22 cellular contexts compared by ENCODE assay signal in the genomic region with DNA sequence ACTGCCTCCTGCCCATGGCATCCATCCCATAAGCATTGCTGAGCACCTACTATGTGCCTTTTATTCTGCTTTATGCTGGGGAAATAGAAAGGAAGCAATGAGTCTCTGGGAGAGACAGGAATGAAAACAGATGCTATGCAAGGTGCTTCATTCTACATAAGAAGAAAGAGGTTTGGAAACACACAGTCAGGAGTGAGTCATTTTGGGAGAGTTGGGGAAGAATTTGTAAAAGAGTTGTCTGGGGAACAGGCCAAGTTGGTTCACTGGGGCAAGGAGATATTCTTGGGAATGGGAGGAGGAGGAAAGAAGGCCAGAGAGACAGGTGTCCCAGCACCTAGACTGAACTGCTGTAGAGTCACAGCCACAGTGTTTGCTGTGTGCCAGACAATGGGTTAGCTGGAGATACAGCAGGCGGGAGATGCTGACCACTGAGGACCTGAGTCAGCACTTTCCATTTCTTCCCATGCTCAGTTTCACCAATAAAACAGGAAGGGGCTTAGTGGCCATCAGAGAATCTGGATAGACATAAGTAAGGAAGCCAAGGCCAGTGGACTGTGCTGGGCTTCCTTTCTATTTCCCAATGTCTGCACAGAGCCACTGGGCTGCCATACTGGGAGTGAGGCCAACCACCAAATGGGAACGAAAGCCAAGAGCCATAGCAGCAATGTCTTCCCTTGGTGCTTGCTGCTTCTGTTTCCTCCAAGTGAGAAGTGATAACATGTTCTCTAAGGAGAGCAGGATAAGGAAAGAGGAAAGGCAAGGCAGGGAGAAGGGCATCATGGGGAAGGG.
DNase-seq lines count a peak whose midpoint lies in the region; ATAC-seq, FAIRE-seq and TF ChIP-seq lines count a peak whose summit lies in the region.
"Had no signal": no experiment of that assay in that cellular context is flagged by ENCODE, and none has a peak within 500 bp of the region (broad histone marks: within the 10 kb centered on the region; RNA-seq: fewer than 3 reads in every experiment).

No MANE protein-coding gene starts in this region.

- H4K91ac ChIP-seq in IMR-90 (ENCODE audit: insufficient read depth, low read depth, low read length): peak overlapping the region; percentile 23; the same call in 1 of the 2 replicates

- TF ChIP-seq EP300 in K562 (IDR thresholded peaks at IDR 0.05; ENCODE audit: low read length): no peak

- H4K5ac ChIP-seq in IMR-90 (ENCODE audit: low read depth, low read length): no peak overlapping the region

- no peak overlapping the region for H2BK120ac ChIP-seq in IMR-90 (ENCODE audit: low read depth, low read length)

- no peaks in the 10 kb centered on the region for H3K36me3 ChIP-seq in IMR-90 (ENCODE audit: control insufficient read depth, insufficient read depth, low read length)
- no peaks in the 10 kb centered on the region for H3K36me3 ChIP-seq in K562 (ENCODE audit: control insufficient read depth, insufficient read depth, low read length)
- H3K36me3 ChIP-seq: cardiac muscle cell, heart left ventricle had no signal

- no peak overlapping the region for H3K4me3 ChIP-seq in AG10803 (ENCODE audit: low read length)
- no peak overlapping the region for H3K4me3 ChIP-seq in IMR-90 (ENCODE audit: insufficient read depth, low read depth, low read length)
- no peak overlapping the region for H3K4me3 ChIP-seq in K562
- H3K4me3 ChIP-seq: cardiac muscle cell, heart left ventricle, skin epidermis had no signal

- H4K20me1 ChIP-seq in IMR-90 (ENCODE audit: insufficient read depth, low read length) (no peaks in the 10 kb centered on the region), K562 (replicated peaks; ENCODE audit: control insufficient read depth, insufficient read depth, low read length) (no peaks in the 10 kb centered on the region)

- no peak overlapping the region for H3K56ac ChIP-seq in IMR-90 (ENCODE audit: extremely low read depth, insufficient read depth, low read length)

- CTCF ChIA-PET in IMR-90 (lab: Yijun Ruan, JAX): no interaction called here
- CTCF ChIA-PET in K562 (lab: Yijun Ruan, JAX; ENCODE audit: low intra/inter-chr PET ratio): no interaction called here

- intact Hi-C loops in IMR-90 (cut with micrococcal nuclease) (no loop called here), K562 (cut with micrococcal nuclease) (no loop called here)

- FAIRE-seq in K562 (lab: Jason Lieb, UNC): no peak
- FAIRE-seq: GM12892, HTR-8/SVneo, islet of Langerhans had no signal

- 0 out of 2 replicates have a peak overlapping the region, but pooled peaks have one; percentile 4 for H3K4ac ChIP-seq in IMR-90 (ENCODE audit: low read depth, low read length)

- no peak overlapping the region for H2AK9ac ChIP-seq in IMR-90 (replicated peaks; ENCODE audit: low read depth, low read length, poor library complexity)

- BruUV-seq in IMR-90 (replicated peaks; lab: Mats Ljungman, UMichigan): no TSS peak
- no TSS peak for BruUV-seq in K562 (replicated peaks; lab: Mats Ljungman, UMichigan)

- H2AK5ac ChIP-seq in IMR-90 (ENCODE audit: low read depth, low read length): peak overlapping the region; percentile 48; the same call in 1 of the 2 replicates

- ATAC-seq in IMR-90 (ENCODE audit: low read depth): peak; percentile 64
- ATAC-seq in K562: no peak
- no peak for ATAC-seq in HG03460 (IDR thresholded peaks at IDR 0.05; ENCODE audit: unreplicated experiment)
- ATAC-seq in HG03095 (IDR thresholded peaks at IDR 0.05; ENCODE audit: unreplicated experiment): no peak
- ATAC-seq: activated naive CD4-positive, alpha-beta T cell treated with anti-CD3 and anti-CD28 coated beads, Interleukin-2, amount 50 U/mL, for 72 hours; activated T-cell treated with anti-CD3 and anti-CD28 coated beads, Interleukin-2, amount 50 U/mL, for 72 hours had no signal

- no peaks in the 10 kb centered on the region for H3K79me2 ChIP-seq in K562 (ENCODE audit: control insufficient read depth, insufficient read depth, low read length)

- dilution Hi-C loops in IMR-90 (cut with HindIII; ENCODE audit: low sequenced_read_pairs, unreplicated experiment): no loop called here

- H3K27ac ChIP-seq in IMR-90 (ENCODE audit: insufficient read depth, low read length) (no peak overlapping the region), K562 (ENCODE audit: extremely low read depth, low read depth, low read length) (no peak overlapping the region)
- H3K27ac ChIP-seq: cardiac muscle cell, epithelial cell of prostate, heart left ventricle had no signal

- no peak for TF ChIP-seq POLR2A in IMR-90 (IDR thresholded peaks at IDR 0.05; ENCODE audit: low read depth, low read length)
- TF ChIP-seq POLR2A in K562 (conservative IDR thresholded peaks at IDR 0.05): no peak

- no peak overlapping the region for H3K23ac ChIP-seq in IMR-90 (ENCODE audit: low read depth, low read length)

- H3K14ac ChIP-seq in IMR-90 (replicated peaks; ENCODE audit: low read depth, low read length): no peak overlapping the region

- no peak overlapping the region for H2BK5ac ChIP-seq in IMR-90 (ENCODE audit: low read depth, low read length, poor library complexity, severe bottlenecking)

- WGBS in IMR-90 (ENCODE audit: extremely low coverage in 2 of 2, insufficient read length in 1 of 2), 2 experiments: no CpG with 5 or more reads among the region's 2 CpGs
- 0% methylated on average over 2 of the region's 2 CpGs for WGBS in K562 (ENCODE audit: insufficient coverage, low coverage, missing lambda C conversion rate)

- H2AFZ ChIP-seq in IMR-90 (replicated peaks; ENCODE audit: low read length, poor library complexity): no peak overlapping the region
- no peak overlapping the region for H2AFZ ChIP-seq in K562 (ENCODE audit: low read depth, low read length)

- TF ChIP-seq RAD21 in IMR-90 (IDR thresholded peaks at IDR 0.05; ENCODE audit: low read length) (no peak), K562 (CRISPR knock-in tag; conservative IDR thresholded peaks at IDR 0.05 in 1 of 2, IDR thresholded peaks at IDR 0.05 in 1 of 2) (no peak)

- H3K9ac ChIP-seq in IMR-90 (ENCODE audit: low read depth, low read length): no peak overlapping the region
- H3K9ac ChIP-seq in K562 (ENCODE audit: insufficient read depth in 1 of 2, low read depth in 2 of 2, low read length in 2 of 2): 0 out of 4 replicates have a peak overlapping the region, but pooled peaks of 1 of the 2 experiments have one; percentile 5

- POLR2A ChIA-PET in IMR-90 (lab: Charles Lee; ENCODE audit: unreplicated experiment) (no interaction called here), K562 (lab: Yijun Ruan, JAX) (interaction anchor here (0.6 to 0.7 kb wide), 2 partner anchors 7 to 59 kb away, joined by 3 read pairs; no protein-coding TSS in a partner anchor)

- in situ Hi-C loops in IMR-90 (cut with MboI; ENCODE audit: low sequenced_read_pairs) (no loop called here), K562 (cut with MboI) (no loop called here)

- no peak overlapping the region for H2BK15ac ChIP-seq in IMR-90 (ENCODE audit: low read depth, low read length)

- no peak overlapping the region for H2BK20ac ChIP-seq in IMR-90 (ENCODE audit: low read depth, low read length)

- H3K9me1 ChIP-seq in IMR-90 (ENCODE audit: insufficient read depth, low read length) (0 out of 2 replicates have a peak, but pooled peaks cover 5% of the 10 kb centered on the region), K562 (ENCODE audit: control insufficient read depth, insufficient read depth, low read length) (no peaks in the 10 kb centered on the region)

- H3K4me2 ChIP-seq in IMR-90 (ENCODE audit: low read depth, low read length) (no peak overlapping the region), K562 (ENCODE audit: insufficient read depth, low read length) (no peak overlapping the region)

- H3K9me3 ChIP-seq in IMR-90 (ENCODE audit: control insufficient read depth, insufficient read depth, low read length) (no peaks in the 10 kb centered on the region; the same call in 1 of the 2 replicates), K562 (replicated peaks; ENCODE audit: control insufficient read depth, insufficient read depth, low read depth, low read length) (no peaks in the 10 kb centered on the region)

- no peak overlapping the region for H3K18ac ChIP-seq in IMR-90 (ENCODE audit: low read depth, low read length)

- H3K79me1 ChIP-seq in IMR-90 (ENCODE audit: low read depth in 1 of 2, low read length in 2 of 2): no peaks in the 10 kb centered on the region

- no peak overlapping the region for H4K8ac ChIP-seq in IMR-90 (ENCODE audit: low read depth in 2 of 2, low read length in 2 of 2)

- DNase-seq in AG10803 (ENCODE audit: low read depth): peak; percentile 72
- peak; percentile 73 for DNase-seq in IMR-90
- no peak for DNase-seq in K562 (ENCODE audit: extremely low read depth in 1 of 4, low spot score in 3 of 4)
- DNase-seq in iris pigment epithelial cell (ENCODE audit: low read depth): peak; percentile 16
- no peak for DNase-seq in NCI-H446 treated with DMSO at 0.1 percent for 48 hours (lab: John Stamatoyannopoulos, UW)
- DNase-seq in NCI-H1436 (lab: John Stamatoyannopoulos, UW): no peak
- DNase-seq: activated T-cell treated with anti-CD3 and anti-CD28 coated beads, Interleukin-2, amount 50 U/mL, for 72 hours; C1 segment of cervical spinal cord; GDM1; heart left ventricle; naive B cell; NCI-H146; stimulated activated CD4-positive, alpha-beta T cell treated with anti-CD3 and anti-CD28 coated beads, Interleukin-2, amount 100 ng/mL, for 48 hours had no signal

- no peaks in the 10 kb centered on the region for H3K4me1 ChIP-seq in IMR-90 (ENCODE audit: control insufficient read depth, insufficient read depth, low read length)
- no peaks in the 10 kb centered on the region for H3K4me1 ChIP-seq in K562 (replicated peaks in 1 of 2; ENCODE audit: control insufficient read depth in 2 of 2, insufficient read depth in 2 of 2, low read length in 2 of 2)
- H3K4me1 ChIP-seq: heart left ventricle had no signal

- TF ChIP-seq CTCF in AG10803 (conservative IDR thresholded peaks at IDR 0.05; ENCODE audit: low read length) (no peak), IMR-90 (conservative IDR thresholded peaks at IDR 0.05; ENCODE audit: low read depth, low read length) (no peak), K562 (IDR thresholded peaks at IDR 0.05 in 2 of 3, conservative IDR thresholded peaks at IDR 0.05 in 1 of 3; ENCODE audit: insufficient read depth in 2 of 3, low read depth in 1 of 3, low read length in 3 of 3) (no peak)

- no peaks in the 10 kb centered on the region for H3K27me3 ChIP-seq in IMR-90 (ENCODE audit: control insufficient read depth, insufficient read depth, low read length)
- H3K27me3 ChIP-seq in K562 (ENCODE audit: control insufficient read depth in 2 of 2, insufficient read depth in 2 of 2, low read length in 2 of 2): peaks cover 0 to 5% of the 10 kb centered on the region in 2 experiments; a peak in 2 of 5 replicates
- H3K27me3 ChIP-seq: cardiac muscle cell, heart left ventricle had no signal

TF ChIP-seq in K562, 482 proteins besides CTCF, POLR2A, EP300 and RAD21 (continues in another document):
- TF ChIP-seq MAFK (IDR thresholded peaks at IDR 0.05; ENCODE audit: low read length) (peak; percentile 88), ZNF408 (CRISPR knock-in tag; IDR thresholded peaks at IDR 0.05; ENCODE audit: low read depth) (no peak)

Comparison
In these comparisons a context has a peak if more than half of its experiments do, and no peak if none do; other contexts are left out.
1. DNase-seq: peak in AG10803 (single experiment), IMR-90 (single experiment) and iris pigment epithelial cell (single experiment); none in K562 (0 of 4), NCI-H446 treated with DMSO at 0.1 percent for 48 hours (single experiment) and NCI-H1436 (single experiment).